Comparison of ENCODE assay signal across 8 cellular contexts in genomic region chr22:30325724-30326703, GRCh38. TPM values are rescaled to one million over a fixed set of nuclear protein-coding genes. Genes with fewer than 3 reads are reported as not detected.
DNase-seq lines count a peak whose midpoint lies in the region; ATAC-seq and TF ChIP-seq lines count a peak whose summit lies in the region.

No MANE protein-coding gene starts in this region.

- H3K9me3 ChIP-seq in gastroesophageal sphincter (no peaks in the 10 kb centered on the region), trophoblast cell (ENCODE audit: insufficient read depth, low read depth, low read length) (no peaks in the 10 kb centered on the region)

- peak overlapping the region; percentile 99 for H3K9ac ChIP-seq in trophoblast cell (ENCODE audit: low read length)

- peak overlapping the region; percentile 100 for H2BK5ac ChIP-seq in trophoblast cell (ENCODE audit: low read depth, low read length, poor library complexity)

- H2BK12ac ChIP-seq in trophoblast cell (ENCODE audit: low read length) = peak overlapping the region; percentile 88

- H3K27ac Mint-ChIP-seq in activated B cell treated with CpG ODN at 0.5 μM for 24 hours = peak overlapping the region; percentile 63

- no peak overlapping the region for H3K23ac ChIP-seq in trophoblast cell (ENCODE audit: low read length)

- POLR2A ChIA-PET in activated B cell treated with CpG ODN at 0.5 μM for 24 hours (lab: Charles Lee) = interaction anchor here (0.5 to 6.2 kb wide), 18 partner anchors 9 to 1041 kb away, joined by 3 to 92 read pairs (median 6); partner anchors contain the start of genes CASTOR1, CCDC157, MTFP1 and OSM

- peaks cover 49% of the 10 kb centered on the region for H3K4me1 Mint-ChIP-seq in activated B cell treated with CpG ODN at 0.5 μM for 24 hours

- peak overlapping the region; percentile 98 for H2AK5ac ChIP-seq in trophoblast cell (ENCODE audit: low read length)

- H4K8ac ChIP-seq in trophoblast cell (ENCODE audit: low read depth, low read length) = peak overlapping the region; percentile 94

- ATAC-seq in GM18873 (IDR thresholded peaks at IDR 0.05; ENCODE audit: low FRiP score, unreplicated experiment) = peak; percentile 5
- ATAC-seq in HG03175 (IDR thresholded peaks at IDR 0.05; ENCODE audit: unreplicated experiment) = peak; percentile 23
- ATAC-seq in activated B cell treated with CpG ODN at 0.5 μM for 24 hours (ENCODE audit: low read depth) = peak; percentile 16
- peak; percentile 54 for ATAC-seq in gastroesophageal sphincter

- peak overlapping the region; percentile 100 for H3K14ac ChIP-seq in trophoblast cell (ENCODE audit: low read length)

- TF ChIP-seq CTCF in activated B cell treated with CpG ODN at 0.5 μM for 24 hours (IDR thresholded peaks at IDR 0.05) = no peak
- TF ChIP-seq CTCF in gastroesophageal sphincter (IDR thresholded peaks at IDR 0.05) = no peak

- intact Hi-C loops in activated B cell treated with CpG ODN at 0.5 μM for 24 hours (cut with micrococcal nuclease) = loop anchor here (1.0 to 2.0 kb wide), 3 partner anchors 16 to 97 kb away; no protein-coding TSS in a partner anchor

- TF ChIP-seq EP300 in gastroesophageal sphincter (IDR thresholded peaks at IDR 0.05) = no peak

- H3K4me2 ChIP-seq in trophoblast cell (ENCODE audit: low read length) = peak overlapping the region; percentile 73

- peak overlapping the region; percentile 97 for H3K4ac ChIP-seq in trophoblast cell (ENCODE audit: low read depth, low read length)

- peaks cover 18% of the 10 kb centered on the region for H3K36me3 Mint-ChIP-seq in activated B cell treated with CpG ODN at 0.5 μM for 24 hours (ENCODE audit: low read depth)

- H3K79me2 ChIP-seq in trophoblast cell (ENCODE audit: control insufficient read depth, insufficient read depth, low read length, poor library complexity) = peaks cover 39% of the 10 kb centered on the region

- H3K27me3 Mint-ChIP-seq in activated B cell treated with CpG ODN at 0.5 μM for 24 hours = no peaks in the 10 kb centered on the region

- H4K12ac ChIP-seq in trophoblast cell (ENCODE audit: low read depth, low read length) = peak overlapping the region; percentile 74

- peaks cover 0 to 62% (median 40%) of the 10 kb centered on the region in 3 donors for H3K4me1 ChIP-seq in gastroesophageal sphincter
- H3K4me1 ChIP-seq in trophoblast cell (ENCODE audit: control insufficient read depth in 1 of 2, insufficient read depth in 2 of 2, low read length in 2 of 2) = peaks cover 37 to 46% of the 10 kb centered on the region in 2 experiments

- peak overlapping the region; percentile 96 for H2AFZ ChIP-seq in trophoblast cell (ENCODE audit: insufficient read depth, low read length, poor library complexity)

- peaks cover 0 to 15% of the 10 kb centered on the region in 2 donors for H3K36me3 ChIP-seq in gastroesophageal sphincter
- peaks cover 10% of the 10 kb centered on the region in 2 experiments for H3K36me3 ChIP-seq in trophoblast cell (ENCODE audit: control insufficient read depth in 1 of 2, insufficient read depth in 2 of 2, low read length in 2 of 2)

- peaks cover 48% of the 10 kb centered on the region for H3K79me1 ChIP-seq in trophoblast cell (ENCODE audit: low read length)

- H3K4me3 ChIP-seq in gastroesophageal sphincter (peak overlapping the region; percentile 67 to 78), trophoblast cell (ENCODE audit: low read depth, low read length) (peak overlapping the region; percentile 99)

- CTCF ChIA-PET in activated B cell treated with CpG ODN at 0.5 μM for 24 hours (lab: Charles Lee) = interaction anchor here (0.8 to 7.5 kb wide), 8 partner anchors 10 to 60 kb away, joined by 3 to 83 read pairs (median 4); partner anchors contain the start of gene CASTOR1

- peak overlapping the region; percentile 98 for H2BK120ac ChIP-seq in trophoblast cell (ENCODE audit: insufficient read depth, low read length, poor library complexity)

- peak overlapping the region; percentile 99 for H3K18ac ChIP-seq in trophoblast cell (ENCODE audit: low read length)

- H3K27me3 ChIP-seq in gastroesophageal sphincter = no peaks in the 10 kb centered on the region
- no peaks in the 10 kb centered on the region for H3K27me3 ChIP-seq in trophoblast cell (ENCODE audit: insufficient read depth, low read length)

- H3K4me3 Mint-ChIP-seq in activated B cell treated with CpG ODN at 0.5 μM for 24 hours = peak overlapping the region; percentile 86

- H3K9me3 Mint-ChIP-seq in activated B cell treated with CpG ODN at 0.5 μM for 24 hours = no peaks in the 10 kb centered on the region

- WGBS in gastroesophageal sphincter (ENCODE audit: low coverage in 1 of 2), 2 donors = 2% methylated on average over 13 of the region's 48 CpGs; no CpG with 5 or more reads in 1 of the 2 donors
- no CpG with 5 or more reads among the region's 48 CpGs for WGBS in trophoblast cell (ENCODE audit: extremely low coverage, insufficient coverage, insufficient read length)

- DNase-seq in AG08395 (ENCODE audit: low spot score) = peak; percentile 49
- no peak for DNase-seq in activated B cell treated with CpG ODN at 0.5 μM for 24 hours
- peak; percentile 26 to 43 for DNase-seq in trophoblast cell
- no peak for DNase-seq in midbrain (lab: John Stamatoyannopoulos, UW)
- DNase-seq in NCI-H510A treated with DMSO at 0.1 percent for 48 hours (lab: John Stamatoyannopoulos, UW) = no peak

- H4K91ac ChIP-seq in trophoblast cell (ENCODE audit: low read depth, low read length) = peak overlapping the region; percentile 97

- TF ChIP-seq POLR2A in gastroesophageal sphincter (IDR thresholded peaks at IDR 0.05) = no peak

- H3K27ac ChIP-seq in gastroesophageal sphincter (peak overlapping the region; percentile 68 to 93 (median 86)), trophoblast cell (ENCODE audit: low read depth, low read length) (peak overlapping the region; percentile 86)

RNA-seq across cellular contexts. Expression of gene TBC1D10A, which starts 0.7 kb away (rescaled TPM):
- total RNA-seq in activated B cell treated with CpG ODN at 0.5 μM for 24 hours (20.1 and 20.4 TPM in 2 replicates), gastroesophageal sphincter (10 to 100 TPM; 25.3 to 30.8 (median 26.0) TPM)
- 43.9 and 46.1 TPM in 2 replicates for polyA plus RNA-seq in trophoblast cell (2013)

RNA-seq across cellular contexts. Expression of gene SF3A1, which starts 30.7 kb away (rescaled TPM):
- total RNA-seq in activated B cell treated with CpG ODN at 0.5 μM for 24 hours (263 and 269 TPM in 2 replicates), gastroesophageal sphincter (10 to 100 TPM; 46.1 to 80.8 (median 63.7) TPM)
- 188 and 193 TPM in 2 replicates for polyA plus RNA-seq in trophoblast cell (2013)

RNA-seq across cellular contexts. Expression of gene CCDC157, which starts 30.8 kb away (rescaled TPM):
- total RNA-seq in activated B cell treated with CpG ODN at 0.5 μM for 24 hours = 1.8 and 2.9 TPM in 2 replicates
- 1 to 10 TPM in 3 of 4 donors, under 1 TPM in 1; 0.99 to 1.9 (median 1.5) TPM for total RNA-seq in gastroesophageal sphincter
- polyA plus RNA-seq in trophoblast cell (2013) = 1.8 and 2.1 TPM in 2 replicates

RNA-seq across cellular contexts. Expression of gene CASTOR1, which starts 36.7 kb away (rescaled TPM):
- 2.4 and 3.5 TPM in 2 replicates for total RNA-seq in activated B cell treated with CpG ODN at 0.5 μM for 24 hours
- 10 to 100 TPM; 12.9 to 17.1 (median 16.2) TPM for total RNA-seq in gastroesophageal sphincter
- polyA plus RNA-seq in trophoblast cell (2013) = 41.1 and 44.2 TPM in 2 replicates

RNA-seq across cellular contexts. Expression of gene OSM, which starts 59.4 kb away (rescaled TPM):
- total RNA-seq in activated B cell treated with CpG ODN at 0.5 μM for 24 hours = 1.0 and 1.7 TPM in 2 replicates
- total RNA-seq in gastroesophageal sphincter = 1 to 10 TPM in 2 of 4 donors, not detected in 2; 4.1 to 7.7 TPM
- polyA plus RNA-seq in trophoblast cell (2013) = 0.19 and 0.25 TPM in 2 replicates

Comparison
In these comparisons a context has a peak if more than half of its experiments do, and no peak if none do; other contexts are left out.
1. DNase-seq: peak in AG08395 (single experiment) and trophoblast cell (2 of 2); none in activated B cell treated with CpG ODN at 0.5 μM for 24 hours (single experiment), midbrain (single experiment) and NCI-H510A treated with DMSO at 0.1 percent for 48 hours (single experiment).
2. Peak in every context shown above with its lines, with median percentiles within 50 percentile points of each other: ATAC-seq.